ENCODE assay signal across 15 cellular contexts in the genomic region with DNA sequence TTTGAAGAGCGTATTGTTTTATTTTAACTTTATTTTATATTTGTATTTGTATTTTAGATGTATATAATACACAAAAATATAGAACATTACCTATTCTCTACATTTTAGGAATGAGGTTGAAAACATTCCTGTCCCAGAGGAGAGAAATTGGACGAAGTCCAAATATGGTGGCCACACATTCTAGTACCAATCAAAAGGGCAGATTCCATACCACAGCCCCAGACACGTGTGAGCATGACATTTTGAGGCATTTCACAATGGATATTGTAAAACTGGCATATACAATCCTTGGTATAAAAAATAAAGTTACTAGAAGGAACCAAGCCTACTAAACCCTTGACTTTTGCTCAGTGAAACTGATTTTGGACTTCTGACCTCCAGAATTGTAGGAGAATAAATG.
"Had no signal": no experiment of that assay in that cellular context is flagged by ENCODE, and none has a peak within 500 bp of the region (broad histone marks: within the 10 kb centered on the region; RNA-seq: fewer than 3 reads in every experiment).

No MANE protein-coding gene starts in this region.

- H3K4me3 ChIP-seq: esophagus squamous epithelium, gastrocnemius medialis, pancreas, SJCRH30, thyroid gland had no signal

- ATAC-seq: gastrocnemius medialis; naive thymus-derived CD8-positive, alpha-beta T cell; stimulated activated effector memory CD8-positive, alpha-beta T cell treated with anti-CD3 and anti-CD28 coated beads, Interleukin-12 subunit alpha, Interleukin-12 subunit beta, amount 100 ng/mL, for 72 hours had no signal

- H3K9me3 ChIP-seq: esophagus squamous epithelium, gastrocnemius medialis, pancreas, SJCRH30, thyroid gland had no signal

- H3K27me3 ChIP-seq: esophagus squamous epithelium, gastrocnemius medialis, pancreas, thyroid gland had no signal

- H3K36me3 ChIP-seq: gastrocnemius medialis, pancreas, SJCRH30, thyroid gland had no signal

- H3K4me1 ChIP-seq: SJCRH30 had no signal

- H3K27ac ChIP-seq: SJCRH30, thyroid gland had no signal

- DNase-seq: activated CD4-positive, alpha-beta T cell treated with anti-CD3 and anti-CD28 coated beads, Interleukin-2, amount 10 ng/mL, durations not matched to agents 7 days and 5 days; activated CD4-positive, CD25-positive, alpha-beta regulatory T cell; activated naive CD4-positive, alpha-beta T cell treated with anti-CD3 and anti-CD28 coated beads for 36 hours; caudate nucleus; effector CD4-positive, alpha-beta T cell; esophagus squamous epithelium; gastrocnemius medialis; naive thymus-derived CD8-positive, alpha-beta T cell; pancreas; stimulated activated CD4-positive, alpha-beta T cell treated with anti-CD3 and anti-CD28 coated beads, Interleukin-12 subunit alpha, Interleukin-12 subunit beta, amount 100 ng/mL, for 4 hours; stimulated activated CD4-positive, alpha-beta T cell treated with anti-CD3 and anti-CD28 coated beads, Interleukin-2, amount 100 ng/mL, for 24 hours; T-helper 2 cell; thyroid gland had no signal
